ENCODE assay signal across 1 cellular context in the genomic region with DNA sequence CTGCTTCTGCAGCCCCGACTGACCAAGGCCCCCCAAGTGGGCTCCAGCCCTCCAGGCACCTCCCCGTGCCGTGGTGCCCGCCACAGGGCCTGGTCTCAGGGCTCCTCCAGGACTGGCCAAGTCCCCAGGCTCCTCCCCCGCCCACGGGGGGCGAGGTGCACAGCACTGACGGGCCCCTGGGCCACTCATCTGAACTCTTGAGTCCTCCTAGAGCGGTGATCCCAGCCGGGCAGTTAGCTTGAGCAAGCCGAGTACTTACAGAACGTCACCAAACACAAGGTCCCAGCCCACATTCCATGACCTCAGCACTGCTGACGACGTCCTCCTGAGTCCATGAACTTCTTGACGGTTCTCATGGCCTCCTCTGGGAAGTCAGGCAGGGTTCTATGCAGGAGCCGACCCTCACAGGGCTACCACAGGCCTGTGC.
TF ChIP-seq lines count a peak whose summit lies in the region.
"Not testable (repeated sequence)": the region's sequence is repeated elsewhere in the genome, so short reads cannot be mapped to it uniquely, and the experiment has no call there.

No MANE protein-coding gene starts in this region.

TF ChIP-seq in HepG2, 621 proteins besides CTCF, POLR2A, EP300 and RAD21:
- TF ChIP-seq, protein P1, sequence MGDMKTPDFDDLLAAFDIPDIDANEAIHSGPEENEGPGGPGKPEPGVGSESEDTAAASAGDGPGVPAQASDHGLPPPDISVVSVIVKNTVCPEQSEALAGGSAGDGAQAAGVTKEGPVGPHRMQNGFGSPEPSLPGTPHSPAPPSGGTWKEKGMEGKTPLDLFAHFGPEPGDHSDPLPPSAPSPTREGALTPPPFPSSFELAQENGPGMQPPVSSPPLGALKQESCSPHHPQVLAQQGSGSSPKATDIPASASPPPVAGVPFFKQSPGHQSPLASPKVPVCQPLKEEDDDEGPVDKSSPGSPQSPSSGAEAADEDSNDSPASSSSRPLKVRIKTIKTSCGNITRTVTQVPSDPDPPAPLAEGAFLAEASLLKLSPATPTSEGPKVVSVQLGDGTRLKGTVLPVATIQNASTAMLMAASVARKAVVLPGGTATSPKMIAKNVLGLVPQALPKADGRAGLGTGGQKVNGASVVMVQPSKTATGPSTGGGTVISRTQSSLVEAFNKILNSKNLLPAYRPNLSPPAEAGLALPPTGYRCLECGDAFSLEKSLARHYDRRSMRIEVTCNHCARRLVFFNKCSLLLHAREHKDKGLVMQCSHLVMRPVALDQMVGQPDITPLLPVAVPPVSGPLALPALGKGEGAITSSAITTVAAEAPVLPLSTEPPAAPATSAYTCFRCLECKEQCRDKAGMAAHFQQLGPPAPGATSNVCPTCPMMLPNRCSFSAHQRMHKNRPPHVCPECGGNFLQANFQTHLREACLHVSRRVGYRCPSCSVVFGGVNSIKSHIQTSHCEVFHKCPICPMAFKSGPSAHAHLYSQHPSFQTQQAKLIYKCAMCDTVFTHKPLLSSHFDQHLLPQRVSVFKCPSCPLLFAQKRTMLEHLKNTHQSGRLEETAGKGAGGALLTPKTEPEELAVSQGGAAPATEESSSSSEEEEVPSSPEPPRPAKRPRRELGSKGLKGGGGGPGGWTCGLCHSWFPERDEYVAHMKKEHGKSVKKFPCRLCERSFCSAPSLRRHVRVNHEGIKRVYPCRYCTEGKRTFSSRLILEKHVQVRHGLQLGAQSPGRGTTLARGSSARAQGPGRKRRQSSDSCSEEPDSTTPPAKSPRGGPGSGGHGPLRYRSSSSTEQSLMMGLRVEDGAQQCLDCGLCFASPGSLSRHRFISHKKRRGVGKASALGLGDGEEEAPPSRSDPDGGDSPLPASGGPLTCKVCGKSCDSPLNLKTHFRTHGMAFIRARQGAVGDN (CRISPR knock-in tag; IDR thresholded peaks at IDR 0.05), result peak; percentile 66
- TF ChIP-seq ZBTB21 (CRISPR knock-in tag; IDR thresholded peaks at IDR 0.05) (0 out of 2 replicates have a peak, but pooled peaks have one; percentile 58), ZNF350 (CRISPR knock-in tag; IDR thresholded peaks at IDR 0.05; ENCODE audit: borderline replicate concordance, low read depth) (0 out of 2 replicates have a peak, but pooled peaks have one; percentile 32), GATAD2A (CRISPR knock-in tag; IDR thresholded peaks at IDR 0.05) (0 out of 2 replicates have a peak, but pooled peaks have one; percentile 17), HOXA3 (CRISPR knock-in tag; IDR thresholded peaks at IDR 0.05) (peak; percentile 50; the same call in 1 of the 2 replicates), ZNF768 (CRISPR knock-in tag; IDR thresholded peaks at IDR 0.05) (peak; percentile 41; the same call in 1 of the 2 replicates), CREB1 (IDR thresholded peaks at IDR 0.05) (peak; percentile 70), FOSL2 (CRISPR knock-in tag; IDR thresholded peaks at IDR 0.05) (0 out of 2 replicates have a peak, but pooled peaks have one; percentile 15), ZBTB38 (CRISPR knock-in tag; IDR thresholded peaks at IDR 0.05) (0 out of 2 replicates have a peak, but pooled peaks have one; percentile 19), ZNF777 (CRISPR knock-in tag; IDR thresholded peaks at IDR 0.05) (peak; percentile 60; the same call in 1 of the 2 replicates), HDAC1 (CRISPR knock-in tag; IDR thresholded peaks at IDR 0.05) (0 out of 2 replicates have a peak, but pooled peaks have one; percentile 13), ZNF263 (CRISPR knock-in tag; IDR thresholded peaks at IDR 0.05) (peak; percentile 98), IRF2 (CRISPR knock-in tag; IDR thresholded peaks at IDR 0.05) (0 out of 2 replicates have a peak, but pooled peaks have one; percentile 11), ZFX (CRISPR knock-in tag; IDR thresholded peaks at IDR 0.05; ENCODE audit: low read depth) (peak; percentile 34; the same call in 1 of the 2 replicates), SALL1 (CRISPR knock-in tag; IDR thresholded peaks at IDR 0.05) (peak; percentile 30; the same call in 1 of the 2 replicates), KDM2A (CRISPR knock-in tag; IDR thresholded peaks at IDR 0.05; ENCODE audit: borderline replicate concordance, low read depth) (peak; percentile 30; the same call in 1 of the 2 replicates), ZNF547 (CRISPR knock-in tag; IDR thresholded peaks at IDR 0.05) (0 out of 2 replicates have a peak, but pooled peaks have one; percentile 56), ZNF598 (CRISPR knock-in tag; IDR thresholded peaks at IDR 0.05; ENCODE audit: borderline replicate concordance) (0 out of 2 replicates have a peak, but pooled peaks have one; percentile 34), TEAD3 (CRISPR knock-in tag; optimal IDR thresholded peaks at IDR 0.05; ENCODE audit: borderline replicate concordance) (peak; percentile 38)
- TF ChIP-seq, protein P2, sequence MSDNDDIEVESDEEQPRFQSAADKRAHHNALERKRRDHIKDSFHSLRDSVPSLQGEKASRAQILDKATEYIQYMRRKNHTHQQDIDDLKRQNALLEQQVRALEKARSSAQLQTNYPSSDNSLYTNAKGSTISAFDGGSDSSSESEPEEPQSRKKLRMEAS (IDR thresholded peaks at IDR 0.05), result peak; percentile 32; the same call in 1 of the 2 replicates
- TF ChIP-seq CREB1 (CRISPR knock-in tag; IDR thresholded peaks at IDR 0.05), result not testable (repeated sequence)
- TF ChIP-seq, protein P3, sequence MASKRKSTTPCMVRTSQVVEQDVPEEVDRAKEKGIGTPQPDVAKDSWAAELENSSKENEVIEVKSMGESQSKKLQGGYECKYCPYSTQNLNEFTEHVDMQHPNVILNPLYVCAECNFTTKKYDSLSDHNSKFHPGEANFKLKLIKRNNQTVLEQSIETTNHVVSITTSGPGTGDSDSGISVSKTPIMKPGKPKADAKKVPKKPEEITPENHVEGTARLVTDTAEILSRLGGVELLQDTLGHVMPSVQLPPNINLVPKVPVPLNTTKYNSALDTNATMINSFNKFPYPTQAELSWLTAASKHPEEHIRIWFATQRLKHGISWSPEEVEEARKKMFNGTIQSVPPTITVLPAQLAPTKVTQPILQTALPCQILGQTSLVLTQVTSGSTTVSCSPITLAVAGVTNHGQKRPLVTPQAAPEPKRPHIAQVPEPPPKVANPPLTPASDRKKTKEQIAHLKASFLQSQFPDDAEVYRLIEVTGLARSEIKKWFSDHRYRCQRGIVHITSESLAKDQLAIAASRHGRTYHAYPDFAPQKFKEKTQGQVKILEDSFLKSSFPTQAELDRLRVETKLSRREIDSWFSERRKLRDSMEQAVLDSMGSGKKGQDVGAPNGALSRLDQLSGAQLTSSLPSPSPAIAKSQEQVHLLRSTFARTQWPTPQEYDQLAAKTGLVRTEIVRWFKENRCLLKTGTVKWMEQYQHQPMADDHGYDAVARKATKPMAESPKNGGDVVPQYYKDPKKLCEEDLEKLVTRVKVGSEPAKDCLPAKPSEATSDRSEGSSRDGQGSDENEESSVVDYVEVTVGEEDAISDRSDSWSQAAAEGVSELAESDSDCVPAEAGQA (IDR thresholded peaks at IDR 0.05; ENCODE audit: low read depth), result 0 out of 2 replicates have a peak, but pooled peaks have one; percentile 16
- TF ChIP-seq, protein P3 (CRISPR knock-in tag; IDR thresholded peaks at IDR 0.05; ENCODE audit: borderline replicate concordance), result not testable (repeated sequence)
- TF ChIP-seq, protein P4, sequence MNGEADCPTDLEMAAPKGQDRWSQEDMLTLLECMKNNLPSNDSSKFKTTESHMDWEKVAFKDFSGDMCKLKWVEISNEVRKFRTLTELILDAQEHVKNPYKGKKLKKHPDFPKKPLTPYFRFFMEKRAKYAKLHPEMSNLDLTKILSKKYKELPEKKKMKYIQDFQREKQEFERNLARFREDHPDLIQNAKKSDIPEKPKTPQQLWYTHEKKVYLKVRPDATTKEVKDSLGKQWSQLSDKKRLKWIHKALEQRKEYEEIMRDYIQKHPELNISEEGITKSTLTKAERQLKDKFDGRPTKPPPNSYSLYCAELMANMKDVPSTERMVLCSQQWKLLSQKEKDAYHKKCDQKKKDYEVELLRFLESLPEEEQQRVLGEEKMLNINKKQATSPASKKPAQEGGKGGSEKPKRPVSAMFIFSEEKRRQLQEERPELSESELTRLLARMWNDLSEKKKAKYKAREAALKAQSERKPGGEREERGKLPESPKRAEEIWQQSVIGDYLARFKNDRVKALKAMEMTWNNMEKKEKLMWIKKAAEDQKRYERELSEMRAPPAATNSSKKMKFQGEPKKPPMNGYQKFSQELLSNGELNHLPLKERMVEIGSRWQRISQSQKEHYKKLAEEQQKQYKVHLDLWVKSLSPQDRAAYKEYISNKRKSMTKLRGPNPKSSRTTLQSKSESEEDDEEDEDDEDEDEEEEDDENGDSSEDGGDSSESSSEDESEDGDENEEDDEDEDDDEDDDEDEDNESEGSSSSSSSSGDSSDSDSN (CRISPR knock-in tag; IDR thresholded peaks at IDR 0.05), result peak; percentile 25; the same call in 1 of the 2 replicates
- TF ChIP-seq, protein P5, sequence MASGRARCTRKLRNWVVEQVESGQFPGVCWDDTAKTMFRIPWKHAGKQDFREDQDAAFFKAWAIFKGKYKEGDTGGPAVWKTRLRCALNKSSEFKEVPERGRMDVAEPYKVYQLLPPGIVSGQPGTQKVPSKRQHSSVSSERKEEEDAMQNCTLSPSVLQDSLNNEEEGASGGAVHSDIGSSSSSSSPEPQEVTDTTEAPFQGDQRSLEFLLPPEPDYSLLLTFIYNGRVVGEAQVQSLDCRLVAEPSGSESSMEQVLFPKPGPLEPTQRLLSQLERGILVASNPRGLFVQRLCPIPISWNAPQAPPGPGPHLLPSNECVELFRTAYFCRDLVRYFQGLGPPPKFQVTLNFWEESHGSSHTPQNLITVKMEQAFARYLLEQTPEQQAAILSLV (CRISPR knock-in tag; IDR thresholded peaks at IDR 0.05; ENCODE audit: borderline replicate concordance), result peak; percentile 44; the same call in 1 of the 2 replicates
